In the genomic region with DNA sequence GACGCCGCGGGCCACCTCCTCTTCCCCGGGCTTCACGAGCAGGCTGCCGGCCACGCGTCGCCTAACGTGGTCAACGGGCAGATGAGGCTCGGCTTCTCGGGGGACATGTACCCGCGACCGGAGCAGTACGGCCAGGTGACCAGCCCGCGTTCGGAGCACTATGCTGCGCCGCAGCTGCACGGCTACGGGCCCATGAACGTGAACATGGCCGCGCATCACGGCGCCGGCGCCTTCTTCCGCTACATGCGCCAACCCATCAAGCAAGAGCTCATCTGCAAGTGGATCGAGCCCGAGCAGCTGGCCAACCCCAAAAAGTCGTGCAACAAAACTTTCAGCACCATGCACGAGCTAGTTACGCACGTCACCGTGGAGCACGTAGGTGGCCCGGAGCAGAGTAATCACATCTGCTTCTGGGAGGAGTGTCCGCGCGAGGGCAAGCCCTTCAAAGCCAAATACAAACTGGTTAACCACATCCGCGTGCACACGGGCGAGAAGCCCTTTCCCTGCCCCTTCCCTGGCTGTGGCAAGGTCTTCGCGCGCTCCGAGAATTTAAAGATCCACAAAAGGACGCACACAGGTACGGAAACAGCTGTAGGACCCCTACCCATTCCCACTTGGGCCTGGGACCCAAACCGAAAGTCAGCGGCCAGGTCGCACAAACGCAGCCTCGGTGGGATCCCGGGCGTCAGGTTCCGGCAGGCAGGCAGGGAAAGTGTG, we compare ENCODE assay signal across 9 cellular contexts. TPM values are rescaled to one million over a fixed set of nuclear protein-coding genes. Genes with fewer than 3 reads are reported as not detected.
DNase-seq lines count a peak whose midpoint lies in the region; ATAC-seq and TF ChIP-seq lines count a peak whose summit lies in the region.
"Had no signal": no experiment of that assay in that cellular context is flagged by ENCODE, and none has a peak within 500 bp of the region (broad histone marks: within the 10 kb centered on the region; RNA-seq: fewer than 3 reads in every experiment).

No MANE protein-coding gene starts in this region.

- no TSS peak for BruUV-seq in OCI-LY7 (replicated peaks; lab: Mats Ljungman, UMichigan)

- CTCF ChIA-PET in OCI-LY7 (lab: Charles Lee; ENCODE audit: unreplicated experiment), result no interaction called here

- ATAC-seq in right cardiac atrium, result peak in 1 of 2 donors; percentile 37
- no peak for ATAC-seq in GM18868 (IDR thresholded peaks at IDR 0.05; ENCODE audit: unreplicated experiment)

- H3K4me2 ChIP-seq in OCI-LY7 (ENCODE audit: low read length), result no peak overlapping the region

- no peak for TF ChIP-seq POLR2A in spleen (IDR thresholded peaks at IDR 0.05)

- H3K27me3 ChIP-seq in right cardiac atrium (ENCODE audit: control insufficient read depth, insufficient read depth), result peaks cover 3% of the 10 kb centered on the region
- peaks cover 28 to 100% (median 100%) of the 10 kb centered on the region in 7 donors for H3K27me3 ChIP-seq in spleen (replicated peaks in 1 of 7)

- H3K27ac ChIP-seq in right cardiac atrium (ENCODE audit: low read length) (no peak overlapping the region), spleen (no peak overlapping the region), OCI-LY7 (ENCODE audit: low read depth, low read length, poor library complexity, severe bottlenecking) (no peak overlapping the region)
- H3K27ac ChIP-seq: C4-2B had no signal

- no peaks in the 10 kb centered on the region for H3K9me2 ChIP-seq in OCI-LY7 (ENCODE audit: insufficient read depth, low read length)

- peaks cover 11% of the 10 kb centered on the region for H3K4me1 ChIP-seq in right cardiac atrium (ENCODE audit: control insufficient read depth, insufficient read depth, low read length)
- H3K4me1 ChIP-seq in spleen, result peaks cover 25 to 55% (median 46%) of the 10 kb centered on the region in 6 donors
- H3K4me1 ChIP-seq in OCI-LY7 (ENCODE audit: insufficient read depth, low read length, poor library complexity, severe bottlenecking), result no peaks in the 10 kb centered on the region

- intact Hi-C loops in right cardiac atrium (cut with DNase I) (no loop called here), spleen (cut with DNase I; ENCODE audit: low total_unique reads) (no loop called here), OCI-LY7 (cut with micrococcal nuclease; ENCODE audit: unreplicated experiment) (no loop called here)

- 3% methylated on average over 63 of the region's 63 CpGs for whole genome bisulfite sequencing in right cardiac atrium
- WGBS in spleen, 5 donors, result 3 to 8% (median 5%) methylated on average over 50 to 63 of the region's 63 CpGs

- H3K9me3 ChIP-seq in right cardiac atrium (ENCODE audit: control insufficient read depth, low read length) (peaks cover 2% of the 10 kb centered on the region), spleen (peaks cover 0 to 41% (median 0%) of the 10 kb centered on the region in 8 donors), OCI-LY7 (ENCODE audit: low read length) (no peaks in the 10 kb centered on the region)

- H3K4me3 ChIP-seq in right cardiac atrium (ENCODE audit: low read length), result peak overlapping the region; percentile 13
- H3K4me3 ChIP-seq in spleen, result peak overlapping the region; percentile 1 to 59 (median 24)
- no peak overlapping the region for H3K4me3 ChIP-seq in OCI-LY7 (ENCODE audit: low read depth, low read length, poor library complexity, severe bottlenecking)

- DNase-seq in NCI-H748 (lab: John Stamatoyannopoulos, UW; ENCODE audit: unreplicated experiment), result peak; percentile 45
- DNase-seq in NCI-H748 treated with DMSO at 0.1 percent for 48 hours (lab: John Stamatoyannopoulos, UW), result no peak
- peak; percentile 64 for DNase-seq in T1000 (lab: John Stamatoyannopoulos, UW)
- DNase-seq in right cardiac atrium, result peak in 1 of 3 donors; percentile 42
- DNase-seq in spleen, result peak; percentile 68
- no peak for DNase-seq in OCI-LY7 (ENCODE audit: low spot score)
- DNase-seq in NCI-H1436 treated with DMSO at 0.1 percent for 48 hours (lab: John Stamatoyannopoulos, UW), result no peak

- no peaks in the 10 kb centered on the region for H3K36me3 ChIP-seq in spleen
- no peaks in the 10 kb centered on the region for H3K36me3 ChIP-seq in OCI-LY7 (ENCODE audit: insufficient read depth, low read length)

- no peaks in the 10 kb centered on the region for H4K20me1 ChIP-seq in OCI-LY7 (ENCODE audit: insufficient read depth, low read length)

- no peaks in the 10 kb centered on the region for H3K79me2 ChIP-seq in OCI-LY7 (ENCODE audit: insufficient read depth, low read depth, low read length)

- TF ChIP-seq CTCF in spleen (IDR thresholded peaks at IDR 0.05 in 8 of 11, conservative IDR thresholded peaks at IDR 0.05 in 3 of 11) (no peak), OCI-LY7 (conservative IDR thresholded peaks at IDR 0.05; ENCODE audit: low read length) (no peak)

- POLR2A ChIA-PET in OCI-LY7 (lab: Charles Lee), result no interaction called here

- no peak overlapping the region for H2AFZ ChIP-seq in OCI-LY7 (ENCODE audit: low read length)

RNA-seq across cellular contexts. Expression of a gene that starts 1.5 kb away (rescaled TPM):
- total RNA-seq in right cardiac atrium (under 1 TPM in 1 of 4 donors, not detected in 3; 0.95 TPM), spleen (not detected), OCI-LY7 (2022) (not detected in 2 replicates)
- polyA plus RNA-seq in right cardiac atrium (not detected), spleen (not detected)
- not detected in 2 replicates for total RNA-seq in OCI-LY7 (2014; rRNA removed; shearing (Covaris generic))

RNA-seq across cellular contexts. Expression of a gene that starts 4.3 kb away (rescaled TPM):
- total RNA-seq in right cardiac atrium, result not detected
- polyA plus RNA-seq in right cardiac atrium, result not detected
- not detected for total RNA-seq in spleen
- not detected for polyA plus RNA-seq in spleen
- total RNA-seq in OCI-LY7 (2014; rRNA removed; shearing (Covaris generic)), result not detected in 2 replicates
- not detected in 2 replicates for total RNA-seq in OCI-LY7 (2022)

Comparison
In these comparisons a context has a peak if more than half of its experiments do, and no peak if none do; other contexts are left out.
1. DNase-seq: peak in NCI-H748 (single experiment), T1000 (single experiment) and spleen (single experiment); none in NCI-H748 treated with DMSO at 0.1 percent for 48 hours (single experiment), OCI-LY7 (single experiment) and NCI-H1436 treated with DMSO at 0.1 percent for 48 hours (single experiment).